Comparison of ENCODE assay signal across 8 cellular contexts in the genomic region with DNA sequence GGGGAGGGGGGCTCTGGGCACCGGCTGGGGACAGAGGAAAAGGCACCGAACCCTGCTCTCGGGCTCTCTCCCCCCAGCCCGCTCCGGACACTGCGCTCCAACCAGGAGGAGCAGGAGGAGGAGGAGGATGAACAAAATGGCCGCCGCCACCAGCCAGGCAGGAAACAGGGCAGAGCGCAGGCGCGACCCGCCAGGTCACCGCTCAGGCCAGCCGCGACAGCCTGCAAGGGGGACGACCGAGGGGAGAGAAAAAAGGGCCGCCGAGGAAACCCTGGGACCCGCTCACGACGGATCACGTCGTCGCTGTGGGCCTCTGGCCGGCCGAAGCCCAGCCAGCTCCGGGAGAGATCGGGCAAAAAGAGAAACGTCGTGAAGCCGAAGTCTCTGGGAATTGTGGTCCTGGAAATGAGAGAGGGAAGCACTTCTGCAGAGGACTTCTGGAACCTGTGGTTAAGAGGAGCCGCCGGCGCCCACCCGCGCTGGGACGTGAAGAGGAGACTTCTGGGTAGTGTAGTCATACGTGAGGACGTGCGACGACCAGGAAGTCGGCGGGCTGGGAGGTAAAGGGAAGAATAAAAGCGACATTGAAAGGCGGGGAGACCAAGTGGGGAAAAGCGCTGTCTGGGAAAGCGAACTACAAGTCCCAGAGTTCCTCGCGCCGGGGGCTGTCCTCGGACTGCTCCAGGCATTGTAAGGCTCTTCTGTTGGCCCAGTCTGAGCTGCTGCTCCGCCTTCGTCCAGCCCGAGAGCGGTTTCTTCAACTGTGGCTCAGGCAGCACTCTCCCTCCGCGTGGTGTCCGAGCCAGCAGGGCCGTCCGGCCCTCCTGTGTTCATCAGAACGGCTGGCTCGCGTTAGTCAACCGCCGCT. TPM values are rescaled to one million over a fixed set of nuclear protein-coding genes. Genes with fewer than 3 reads are reported as not detected.
DNase-seq lines count a peak whose midpoint lies in the region; ATAC-seq, FAIRE-seq and TF ChIP-seq lines count a peak whose summit lies in the region.

A gene with protein sequence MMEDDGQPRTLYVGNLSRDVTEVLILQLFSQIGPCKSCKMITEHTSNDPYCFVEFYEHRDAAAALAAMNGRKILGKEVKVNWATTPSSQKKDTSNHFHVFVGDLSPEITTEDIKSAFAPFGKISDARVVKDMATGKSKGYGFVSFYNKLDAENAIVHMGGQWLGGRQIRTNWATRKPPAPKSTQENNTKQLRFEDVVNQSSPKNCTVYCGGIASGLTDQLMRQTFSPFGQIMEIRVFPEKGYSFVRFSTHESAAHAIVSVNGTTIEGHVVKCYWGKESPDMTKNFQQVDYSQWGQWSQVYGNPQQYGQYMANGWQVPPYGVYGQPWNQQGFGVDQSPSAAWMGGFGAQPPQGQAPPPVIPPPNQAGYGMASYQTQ (minus strand): TSS at position 428 of the 868 bp plus-strand sequence. CDS start 499 bp downstream, outside the sequence.

- H3K79me2 ChIP-seq in Loucy (ENCODE audit: insufficient read depth, low read length), result peaks cover 46% of the 10 kb centered on the region

- no peaks in the 10 kb centered on the region for H3K9me2 ChIP-seq in Loucy (replicated peaks; ENCODE audit: low read depth, low read length)

- peak within 1 kb of the TSS; percentile 100 for H3K4me2 ChIP-seq in Loucy (ENCODE audit: low read depth, low read length, poor library complexity, severe bottlenecking)

- H2AFZ ChIP-seq in Loucy (ENCODE audit: low read length), result peak within 1 kb of the TSS; percentile 89

- FAIRE-seq in H54 (lab: Jason Lieb, UNC), result peak; percentile 91

- no peaks in the 10 kb centered on the region for H3K9me3 Mint-ChIP-seq in naive thymus-derived CD8-positive, alpha-beta T cell

- peaks cover 43% of the 10 kb centered on the region for H3K4me1 ChIP-seq in Loucy (ENCODE audit: insufficient read depth, low read length, poor library complexity, severe bottlenecking)

- peak within 1 kb of the TSS; percentile 80 for H3K4me3 ChIP-seq in Loucy (ENCODE audit: low read length, poor library complexity, severe bottlenecking)
- H3K4me3 ChIP-seq in fibroblast of mammary gland (ENCODE audit: control insufficient read depth, low read depth, low read length), result peak within 1 kb of the TSS; percentile 95

- DNase-seq in EL, result peak; percentile 100
- peak; percentile 86 for DNase-seq in H54 (ENCODE audit: insufficient read length, low spot score)
- DNase-seq in activated T-helper 9 cell treated with anti-CD3 and anti-CD28 coated beads, Interleukin-2, amount 50 U/mL, for 16 hours (ENCODE audit: low read depth), result peak; percentile 85
- peak; percentile 99 for DNase-seq in fibroblast of mammary gland (ENCODE audit: low read depth)
- DNase-seq in naive thymus-derived CD8-positive, alpha-beta T cell, result peak; percentile 80 to 96 (median 90)
- peak; percentile 87 to 92 (median 90) for DNase-seq in stimulated activated naive CD4-positive, alpha-beta T cell (lab: John Stamatoyannopoulos, UW)

- H4K20me1 ChIP-seq in Loucy (ENCODE audit: insufficient read depth, low read length, poor library complexity, severe bottlenecking), result peaks cover 45% of the 10 kb centered on the region

- H3K27me3 ChIP-seq in Loucy (ENCODE audit: insufficient read depth, low read length, poor library complexity, severe bottlenecking), result peaks cover 3% of the 10 kb centered on the region

- no peaks in the 10 kb centered on the region for H3K36me3 ChIP-seq in Loucy (ENCODE audit: insufficient read depth, low read length)

- POLR2A ChIA-PET in naive thymus-derived CD8-positive, alpha-beta T cell (lab: Charles Lee), result interaction anchor here (0.6 to 1.7 kb wide), 5 partner anchors 54 to 1256 kb away, joined by 3 to 5 read pairs (median 3); partner anchors contain the start of genes EIF3A and RGS10

- peak within 1 kb of the TSS; percentile 86 for H3K9ac ChIP-seq in Loucy (ENCODE audit: low read depth, low read length, poor library complexity, severe bottlenecking)

- peaks cover 0 to 11% (median 6%) of the 10 kb centered on the region in 3 donors for H3K36me3 Mint-ChIP-seq in naive thymus-derived CD8-positive, alpha-beta T cell

- H3K27me3 Mint-ChIP-seq in naive thymus-derived CD8-positive, alpha-beta T cell, result no peaks in the 10 kb centered on the region

- no peaks in the 10 kb centered on the region for H3F3A ChIP-seq in Loucy (ENCODE audit: low read depth)

- H3K4me3 Mint-ChIP-seq in naive thymus-derived CD8-positive, alpha-beta T cell, result peak within 1 kb of the TSS; percentile 91 to 100 (median 98)

- peak; percentile 85 to 86 for ATAC-seq in naive thymus-derived CD8-positive, alpha-beta T cell

- peak within 1 kb of the TSS; percentile 92 to 100 (median 98) for H3K27ac Mint-ChIP-seq in naive thymus-derived CD8-positive, alpha-beta T cell

- H3K9me3 ChIP-seq in Loucy (ENCODE audit: insufficient read depth, low read depth, low read length), result no peaks in the 10 kb centered on the region

- H3K4me1 Mint-ChIP-seq in naive thymus-derived CD8-positive, alpha-beta T cell, result peaks cover 26 to 52% (median 51%) of the 10 kb centered on the region in 4 donors

- TF ChIP-seq POLR2A in H54 (IDR thresholded peaks at IDR 0.05; ENCODE audit: low read depth, low read length), result peak; percentile 91
- peak; percentile 98 for TF ChIP-seq POLR2A in Raji (IDR thresholded peaks at IDR 0.05; ENCODE audit: insufficient read depth, low read depth, low read length)

- TF ChIP-seq CTCF in Loucy (conservative IDR thresholded peaks at IDR 0.05; ENCODE audit: low read length) (no peak), fibroblast of mammary gland (conservative IDR thresholded peaks at IDR 0.05; ENCODE audit: control insufficient read depth, insufficient read depth, low read depth, low read length) (no peak)

RNA-seq across cellular contexts. Expression of the gene that starts here (rescaled TPM):
- 100 to 1,000 TPM; 215 to 224 TPM for total RNA-seq in naive thymus-derived CD8-positive, alpha-beta T cell
- polyA plus RNA-seq in naive thymus-derived CD8-positive, alpha-beta T cell, result 10 to 100 TPM in 1 of 3 donors, 1 to 10 TPM in 2; 9.3 to 12.9 (median 9.4) TPM

Comparison
In these comparisons a context has a peak if more than half of its experiments do, and no peak if none do; other contexts are left out.
1. Peak in every context shown above with its lines: DNase-seq, ATAC-seq and H3K4me3 ChIP-seq.